8 cellular contexts compared by ENCODE assay signal in genomic region chr1:1306661-1307260, GRCh38. TPM values are rescaled to one million over a fixed set of nuclear protein-coding genes. Genes with fewer than 3 reads are reported as not detected.
DNase-seq lines count a peak whose midpoint lies in the region; ATAC-seq and TF ChIP-seq lines count a peak whose summit lies in the region.

No MANE protein-coding gene starts in this region.

- H3K27ac Mint-ChIP-seq in nephron: peak overlapping the region; percentile 51 to 81 (median 72)

- peaks cover 58% of the 10 kb centered on the region for H3K4me1 ChIP-seq in BLaER1
- H3K4me1 ChIP-seq in Loucy (ENCODE audit: insufficient read depth, low read length, poor library complexity, severe bottlenecking): peaks cover 30% of the 10 kb centered on the region
- peaks cover 30% of the 10 kb centered on the region for H3K4me1 ChIP-seq in colonic mucosa

- H3K4me3 Mint-ChIP-seq in nephron: peak overlapping the region; percentile 89 to 92 (median 90)

- H3K9me2 ChIP-seq in Loucy (replicated peaks; ENCODE audit: low read depth, low read length): no peaks in the 10 kb centered on the region

- no peaks in the 10 kb centered on the region; the same call in 1 of the 2 replicates for H3F3A ChIP-seq in Loucy (ENCODE audit: low read depth)

- H3K4me2 ChIP-seq in BLaER1 (peak overlapping the region; percentile 99), Loucy (ENCODE audit: low read depth, low read length, poor library complexity, severe bottlenecking) (peak overlapping the region; percentile 85)

- no peaks in the 10 kb centered on the region for H3K27me3 Mint-ChIP-seq in nephron (ENCODE audit: low read depth)

- H3K9ac ChIP-seq in BLaER1: peak overlapping the region; percentile 93
- peak overlapping the region; percentile 83 for H3K9ac ChIP-seq in Loucy (ENCODE audit: low read depth, low read length, poor library complexity, severe bottlenecking)
- peak overlapping the region; percentile 65 to 84 for H3K9ac ChIP-seq in colonic mucosa (ENCODE audit: low read depth in 2 of 2, low read length in 2 of 2)

- H3K4me3 ChIP-seq in BLaER1 (peak overlapping the region; percentile 97), Loucy (ENCODE audit: low read length, poor library complexity, severe bottlenecking) (peak overlapping the region; percentile 93), colonic mucosa (peak overlapping the region; percentile 80)

- H3K9me3 Mint-ChIP-seq in nephron: no peaks in the 10 kb centered on the region

- H3K36me3 Mint-ChIP-seq in nephron (ENCODE audit: low read depth): no peaks in the 10 kb centered on the region

- DNase-seq in colonic mucosa (peak; percentile 53), kidney glomerular epithelial cell (lab: John Stamatoyannopoulos, UW) (no peak), NCI-H1930 (lab: John Stamatoyannopoulos, UW) (no peak), NCI-H345 (lab: John Stamatoyannopoulos, UW) (no peak)

- TF ChIP-seq CTCF in Loucy (conservative IDR thresholded peaks at IDR 0.05; ENCODE audit: low read length): no peak
- no peak for TF ChIP-seq CTCF in colonic mucosa (IDR thresholded peaks at IDR 0.05)
- TF ChIP-seq CTCF in nephron (IDR thresholded peaks at IDR 0.05; ENCODE audit: unreplicated experiment in 3 of 3): no peak

- H3K4me1 Mint-ChIP-seq in nephron: peaks cover 22% of the 10 kb centered on the region

- H3K36me3 ChIP-seq in BLaER1 (peaks cover 24% of the 10 kb centered on the region), Loucy (ENCODE audit: insufficient read depth, low read length) (peaks cover 8% of the 10 kb centered on the region; the same call in 1 of the 2 replicates), colonic mucosa (no peaks in the 10 kb centered on the region)

- no peaks in the 10 kb centered on the region for H3K27me3 ChIP-seq in BLaER1
- H3K27me3 ChIP-seq in Loucy (ENCODE audit: insufficient read depth, low read length, poor library complexity, severe bottlenecking): no peaks in the 10 kb centered on the region
- H3K27me3 ChIP-seq in colonic mucosa: no peaks in the 10 kb centered on the region

- intact Hi-C loops in colonic mucosa (cut with DNase I): no loop called here

- peaks cover 87% of the 10 kb centered on the region for H4K20me1 ChIP-seq in BLaER1
- peaks cover 34% of the 10 kb centered on the region for H4K20me1 ChIP-seq in Loucy (ENCODE audit: insufficient read depth, low read length, poor library complexity, severe bottlenecking)

- H3K27ac ChIP-seq in BLaER1: no peak overlapping the region
- no peak overlapping the region for H3K27ac ChIP-seq in colonic mucosa

- no peak for ATAC-seq in GM18867 (IDR thresholded peaks at IDR 0.05; ENCODE audit: unreplicated experiment)

- H3K79me2 ChIP-seq in Loucy (ENCODE audit: insufficient read depth, low read length): peaks cover 37% of the 10 kb centered on the region

- H2AFZ ChIP-seq in Loucy (ENCODE audit: low read length): no peak overlapping the region

- H3K9me3 ChIP-seq in BLaER1: no peaks in the 10 kb centered on the region
- H3K9me3 ChIP-seq in Loucy (ENCODE audit: insufficient read depth, low read depth, low read length): no peaks in the 10 kb centered on the region
- H3K9me3 ChIP-seq in colonic mucosa: no peaks in the 10 kb centered on the region

RNA-seq across cellular contexts. Expression of gene ACAP3, which starts 1.0 kb away (rescaled TPM):
- total RNA-seq in colonic mucosa: 10 to 100 TPM; 34.1 to 68.1 TPM

RNA-seq across cellular contexts. Expression of gene PUSL1, which starts 1.6 kb away (rescaled TPM):
- 10 to 100 TPM; 14.3 to 35.8 TPM for total RNA-seq in colonic mucosa

RNA-seq across cellular contexts. Expression of gene INTS11, which starts 17.7 kb away (rescaled TPM):
- total RNA-seq in colonic mucosa: 100 to 1,000 TPM in 1 of 2 donors, 10 to 100 TPM in 1; 70.6 to 126 TPM

RNA-seq across cellular contexts. Expression of gene CPTP, which starts 17.8 kb away (rescaled TPM):
- total RNA-seq in colonic mucosa: 10 to 100 TPM; 45.4 to 60.2 TPM

RNA-seq across cellular contexts. Expression of gene TAS1R3, which starts 24.3 kb away (rescaled TPM):
- total RNA-seq in colonic mucosa: under 1 TPM; 0.24 to 0.57 TPM
